ENCODE assay signal across 11 cellular contexts in the genomic region with DNA sequence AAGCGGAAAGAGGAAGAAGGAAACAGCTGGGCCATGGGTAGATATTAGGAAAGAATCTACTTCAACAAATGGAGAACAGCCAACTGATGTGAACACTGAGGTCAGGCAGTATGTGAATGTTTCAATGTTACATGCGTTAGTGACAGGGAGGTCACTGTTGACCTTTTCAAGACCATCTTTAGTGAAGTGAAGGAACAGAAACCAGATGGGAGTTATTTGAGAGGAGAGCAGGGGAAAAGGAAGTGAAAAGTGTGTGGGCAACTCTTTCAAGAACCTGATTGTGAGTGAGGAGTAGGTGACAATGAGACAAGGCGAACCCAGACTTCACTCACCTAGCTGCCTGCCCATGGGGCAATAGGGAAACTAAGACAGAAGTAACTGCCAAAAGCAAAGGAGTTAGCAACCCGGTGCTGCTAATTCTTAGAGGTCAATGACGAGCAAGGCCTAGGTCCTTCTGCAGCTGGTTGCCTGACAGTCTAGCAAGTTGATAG.
DNase-seq lines count a peak whose midpoint lies in the region; ATAC-seq, FAIRE-seq and TF ChIP-seq lines count a peak whose summit lies in the region.
"Had no signal": no experiment of that assay in that cellular context is flagged by ENCODE, and none has a peak within 500 bp of the region (broad histone marks: within the 10 kb centered on the region; RNA-seq: fewer than 3 reads in every experiment).

No MANE protein-coding gene starts in this region.

- peak overlapping the region in 1 of 2 donors; percentile 13 for H3K27ac Mint-ChIP-seq in effector memory CD8-positive, alpha-beta T cell

- in situ Hi-C loops in GM13977 (cut with MboI; ENCODE audit: low pct_unique_long_range_greater_than_20kb, low sequenced_read_pairs, unreplicated experiment), result no loop called here

- H3K36me3 Mint-ChIP-seq in effector memory CD8-positive, alpha-beta T cell (ENCODE audit: insufficient read depth), result peaks cover 1% of the 10 kb centered on the region

- H3K36me3 ChIP-seq in left lung, result no peaks in the 10 kb centered on the region
- no peaks in the 10 kb centered on the region for H3K36me3 ChIP-seq in kidney (ENCODE audit: control insufficient read depth in 1 of 2, insufficient read depth in 2 of 2, low read length in 2 of 2)
- H3K36me3 ChIP-seq in ascending aorta, result no peaks in the 10 kb centered on the region

- H3K4me3 ChIP-seq in left lung, result no peak overlapping the region
- no peak overlapping the region for H3K4me3 ChIP-seq in kidney (ENCODE audit: low read length in 2 of 2)
- H3K4me3 ChIP-seq in ascending aorta, result no peak overlapping the region

- peak overlapping the region in 1 of 2 donors; percentile 69 for H3K4me3 Mint-ChIP-seq in effector memory CD8-positive, alpha-beta T cell

- DNase-seq in GM13977 (ENCODE audit: low spot score) (peak; percentile 55), left lung (no peak), kidney (no peak), occipital lobe (lab: John Stamatoyannopoulos, UW) (no peak), ascending aorta (ENCODE audit: low spot score in 2 of 2) (no peak)
- DNase-seq in effector memory CD8-positive, alpha-beta T cell, result no peak
- DNase-seq: activated naive CD4-positive, alpha-beta T cell treated with anti-CD3 and anti-CD28 coated beads, Interleukin-2, amount 50 U/mL, for 16 hours; hippocampal formation; NCI-H524 had no signal

- intact Hi-C loops in left lung (cut with DNase I) (no loop called here), kidney (cut with DNase I) (no loop called here), ascending aorta (cut with DNase I) (no loop called here)

- peak overlapping the region in 1 of 2 donors; percentile 0 for H3K27ac ChIP-seq in left lung
- H3K27ac ChIP-seq in kidney (ENCODE audit: low read depth in 2 of 2, low read length in 2 of 2), result no peak overlapping the region
- no peak overlapping the region for H3K27ac ChIP-seq in ascending aorta

- H3K27me3 Mint-ChIP-seq in effector memory CD8-positive, alpha-beta T cell, result no peaks in the 10 kb centered on the region

- H3K9me3 ChIP-seq in left lung (no peaks in the 10 kb centered on the region), kidney (ENCODE audit: control insufficient read depth in 1 of 2, low read length in 2 of 2) (no peaks in the 10 kb centered on the region), ascending aorta (no peaks in the 10 kb centered on the region)

- no peak for FAIRE-seq in kidney (lab: Jason Lieb, UNC)

- H3K27me3 ChIP-seq in left lung (no peaks in the 10 kb centered on the region), ascending aorta (no peaks in the 10 kb centered on the region)

- ATAC-seq in GM21367 (IDR thresholded peaks at IDR 0.05; ENCODE audit: unreplicated experiment) (peak; percentile 87), HG03378 (IDR thresholded peaks at IDR 0.05; ENCODE audit: unreplicated experiment) (peak; percentile 94), left lung (no peak)
- peak; percentile 21 for ATAC-seq in effector memory CD8-positive, alpha-beta T cell (replicated peaks)

- no peak overlapping the region for H3K9ac ChIP-seq in kidney (ENCODE audit: low read length in 2 of 2)

- H3K4me1 ChIP-seq in left lung, result peaks cover 0 to 11% of the 10 kb centered on the region in 2 donors
- H3K4me1 ChIP-seq in kidney (ENCODE audit: control insufficient read depth in 1 of 2, insufficient read depth in 1 of 2, low read depth in 1 of 2, low read length in 2 of 2), result no peaks in the 10 kb centered on the region
- H3K4me1 ChIP-seq in ascending aorta, result no peaks in the 10 kb centered on the region

- no peaks in the 10 kb centered on the region for H3K9me3 Mint-ChIP-seq in effector memory CD8-positive, alpha-beta T cell

- peaks cover 15 to 23% of the 10 kb centered on the region in 2 donors for H3K4me1 Mint-ChIP-seq in effector memory CD8-positive, alpha-beta T cell (ENCODE audit: low read depth in 2 of 2)

- TF ChIP-seq CTCF in GM13977 (IDR thresholded peaks at IDR 0.05; ENCODE audit: extremely low read depth, insufficient read depth, missing control alignments) (no peak), left lung (IDR thresholded peaks at IDR 0.05) (no peak), kidney (IDR thresholded peaks at IDR 0.05; ENCODE audit: borderline replicate concordance, extremely low read depth, insufficient read depth) (no peak), ascending aorta (IDR thresholded peaks at IDR 0.05) (no peak)
